ENCODE assay signal across 8 cellular contexts in the genomic region with DNA sequence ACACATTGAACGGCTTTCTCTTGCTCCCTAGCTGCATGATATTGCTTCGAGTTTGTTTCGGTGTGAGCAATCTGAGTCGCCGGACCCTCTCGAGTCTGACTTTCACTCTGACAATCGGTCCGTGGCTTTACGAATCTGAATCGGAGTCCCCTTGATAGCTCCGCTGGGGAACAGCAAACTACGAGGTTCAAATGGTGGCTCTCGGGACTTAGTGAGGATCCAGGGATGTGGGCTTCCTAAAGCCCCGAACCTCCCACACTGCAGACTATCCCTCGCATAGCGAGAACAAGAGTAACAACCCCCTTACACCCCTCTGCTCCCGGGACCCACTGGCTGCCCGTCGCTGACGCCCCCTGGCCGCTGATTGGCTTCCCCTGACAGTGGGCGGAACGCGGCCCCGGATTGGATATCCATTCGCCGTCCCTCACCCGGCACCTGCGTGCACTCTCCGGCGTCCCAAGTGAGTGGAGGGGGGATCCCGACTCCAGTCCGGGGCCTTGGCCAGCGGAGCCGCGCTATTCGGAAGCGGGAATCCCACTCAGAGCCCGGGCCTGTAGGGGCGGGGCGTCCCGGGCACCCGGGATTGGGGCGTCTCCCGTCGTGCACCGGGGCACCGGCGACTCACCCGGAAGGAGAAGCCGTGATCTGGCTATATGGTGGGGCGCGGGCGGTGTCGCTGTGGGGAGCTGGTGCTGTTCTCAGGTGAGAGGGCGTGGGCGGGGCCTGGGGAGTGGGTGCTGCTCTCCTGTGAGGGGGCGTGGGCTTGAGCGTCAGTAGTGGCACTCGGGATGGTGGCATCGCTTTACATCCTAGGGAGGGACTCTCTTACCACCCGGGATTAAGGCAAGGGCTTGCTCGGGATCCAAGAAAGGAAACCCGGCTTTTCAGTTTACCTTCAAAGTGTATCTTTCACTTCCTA. TPM values are rescaled to one million over a fixed set of nuclear protein-coding genes. Genes with fewer than 3 reads are reported as not detected.
DNase-seq lines count a peak whose midpoint lies in the region; ATAC-seq and TF ChIP-seq lines count a peak whose summit lies in the region.

TSS of gene SNX11 (plus strand) at position 630 of the 919 bp plus-strand sequence. CDS start 4,278 bp downstream, outside the sequence.

- peak within 1 kb of the TSS; percentile 95 for H3K27ac Mint-ChIP-seq in activated naive CD4-positive, alpha-beta T cell treated with anti-CD3 and anti-CD28 coated beads, Interleukin-2, amount 50 U/mL, for 24 hours

- no peak for TF ChIP-seq CTCF in osteoblast (IDR thresholded peaks at IDR 0.05; ENCODE audit: extremely low read depth, low read depth, low read length)
- no peak for TF ChIP-seq CTCF in thoracic aorta (IDR thresholded peaks at IDR 0.05)

- H3K4me2 ChIP-seq in osteoblast (ENCODE audit: insufficient read depth, low read length) = peak within 1 kb of the TSS; percentile 86

- H3K36me3 ChIP-seq in osteoblast (ENCODE audit: insufficient read depth, low read length) (peaks cover 1% of the 10 kb centered on the region), thoracic aorta (no peaks in the 10 kb centered on the region)

- H3K4me1 Mint-ChIP-seq in activated naive CD4-positive, alpha-beta T cell treated with anti-CD3 and anti-CD28 coated beads, Interleukin-2, amount 50 U/mL, for 24 hours = peaks cover 64% of the 10 kb centered on the region

- H3K27me3 ChIP-seq in osteoblast (ENCODE audit: insufficient read depth, low read length) (no peaks in the 10 kb centered on the region), thoracic aorta (replicated peaks; ENCODE audit: insufficient read depth) (no peaks in the 10 kb centered on the region)

- peaks cover 48% of the 10 kb centered on the region for H3K79me2 ChIP-seq in osteoblast (ENCODE audit: insufficient read depth, low read length)

- peak within 1 kb of the TSS; percentile 59 for H3K27ac ChIP-seq in osteoblast (ENCODE audit: low read depth, low read length)
- H3K27ac ChIP-seq in thoracic aorta = peak within 1 kb of the TSS; percentile 84 to 96

- no peaks in the 10 kb centered on the region for H3K9me3 Mint-ChIP-seq in activated naive CD4-positive, alpha-beta T cell treated with anti-CD3 and anti-CD28 coated beads, Interleukin-2, amount 50 U/mL, for 24 hours

- H3K4me3 ChIP-seq in osteoblast (ENCODE audit: insufficient read depth, low read length) = peak within 1 kb of the TSS; percentile 98
- H3K4me3 ChIP-seq in thoracic aorta = peak within 1 kb of the TSS; percentile 97

- peaks cover 1% of the 10 kb centered on the region for H3K36me3 Mint-ChIP-seq in activated naive CD4-positive, alpha-beta T cell treated with anti-CD3 and anti-CD28 coated beads, Interleukin-2, amount 50 U/mL, for 24 hours

- H2AFZ ChIP-seq in osteoblast (ENCODE audit: low read length) = peak within 1 kb of the TSS; percentile 100

- H3K9me3 ChIP-seq in osteoblast (ENCODE audit: low read depth, low read length) = no peaks in the 10 kb centered on the region
- H3K9me3 ChIP-seq in thoracic aorta = no peaks in the 10 kb centered on the region

- no peaks in the 10 kb centered on the region for H4K20me1 ChIP-seq in osteoblast (ENCODE audit: insufficient read depth, low read length)

- peak within 1 kb of the TSS; percentile 98 for H3K4me3 Mint-ChIP-seq in activated naive CD4-positive, alpha-beta T cell treated with anti-CD3 and anti-CD28 coated beads, Interleukin-2, amount 50 U/mL, for 24 hours

- no peaks in the 10 kb centered on the region for H3K27me3 Mint-ChIP-seq in activated naive CD4-positive, alpha-beta T cell treated with anti-CD3 and anti-CD28 coated beads, Interleukin-2, amount 50 U/mL, for 24 hours

- H3K4me1 ChIP-seq in osteoblast (ENCODE audit: insufficient read depth, low read length) (peaks cover 15% of the 10 kb centered on the region), thoracic aorta (ENCODE audit: control insufficient read depth in 1 of 2, low read depth in 2 of 2) (peaks cover 6 to 31% of the 10 kb centered on the region in 2 donors)

- peak; percentile 68 for TF ChIP-seq POLR2A in GM10847 (IDR thresholded peaks at IDR 0.05; ENCODE audit: extremely low read depth, insufficient read length)

- ATAC-seq in HG02610 (IDR thresholded peaks at IDR 0.05; ENCODE audit: unreplicated experiment) = peak; percentile 75
- ATAC-seq in SK-N-SH treated with all-trans-retinoic acid at 6 μM for 48 hours = peak; percentile 99
- peak; percentile 62 for ATAC-seq in thoracic aorta (ENCODE audit: insufficient number of reproducible peaks, low FRiP score, low read depth)

- peak; percentile 86 for DNase-seq in NCI-H1092 treated with DMSO at 0.1 percent for 48 hours (lab: John Stamatoyannopoulos, UW)
- DNase-seq in glomerular endothelial cell (ENCODE audit: extremely low read depth, low read depth, low spot score) = no peak
- peak; percentile 96 for DNase-seq in osteoblast (ENCODE audit: insufficient read length, low spot score, missing footprints)
- DNase-seq in thoracic aorta (ENCODE audit: low spot score) = peak; percentile 64

TF ChIP-seq in SK-N-SH treated with all-trans-retinoic acid at 6 μM for 48 hours, 23 proteins besides CTCF, POLR2A, EP300 and RAD21:
- TF ChIP-seq ZNF8 (CRISPR knock-in tag; IDR thresholded peaks at IDR 0.05) = 0 out of 2 replicates have a peak, but pooled peaks have one; percentile 10
- no peak; the same call in 1 of the 2 replicates for TF ChIP-seq SNAI2 (CRISPR knock-in tag; IDR thresholded peaks at IDR 0.05)
- no peak for TF ChIP-seq POU6F1 (CRISPR knock-in tag; IDR thresholded peaks at IDR 0.05; ENCODE audit: borderline replicate concordance, low read depth)
- TF ChIP-seq, protein P1, sequence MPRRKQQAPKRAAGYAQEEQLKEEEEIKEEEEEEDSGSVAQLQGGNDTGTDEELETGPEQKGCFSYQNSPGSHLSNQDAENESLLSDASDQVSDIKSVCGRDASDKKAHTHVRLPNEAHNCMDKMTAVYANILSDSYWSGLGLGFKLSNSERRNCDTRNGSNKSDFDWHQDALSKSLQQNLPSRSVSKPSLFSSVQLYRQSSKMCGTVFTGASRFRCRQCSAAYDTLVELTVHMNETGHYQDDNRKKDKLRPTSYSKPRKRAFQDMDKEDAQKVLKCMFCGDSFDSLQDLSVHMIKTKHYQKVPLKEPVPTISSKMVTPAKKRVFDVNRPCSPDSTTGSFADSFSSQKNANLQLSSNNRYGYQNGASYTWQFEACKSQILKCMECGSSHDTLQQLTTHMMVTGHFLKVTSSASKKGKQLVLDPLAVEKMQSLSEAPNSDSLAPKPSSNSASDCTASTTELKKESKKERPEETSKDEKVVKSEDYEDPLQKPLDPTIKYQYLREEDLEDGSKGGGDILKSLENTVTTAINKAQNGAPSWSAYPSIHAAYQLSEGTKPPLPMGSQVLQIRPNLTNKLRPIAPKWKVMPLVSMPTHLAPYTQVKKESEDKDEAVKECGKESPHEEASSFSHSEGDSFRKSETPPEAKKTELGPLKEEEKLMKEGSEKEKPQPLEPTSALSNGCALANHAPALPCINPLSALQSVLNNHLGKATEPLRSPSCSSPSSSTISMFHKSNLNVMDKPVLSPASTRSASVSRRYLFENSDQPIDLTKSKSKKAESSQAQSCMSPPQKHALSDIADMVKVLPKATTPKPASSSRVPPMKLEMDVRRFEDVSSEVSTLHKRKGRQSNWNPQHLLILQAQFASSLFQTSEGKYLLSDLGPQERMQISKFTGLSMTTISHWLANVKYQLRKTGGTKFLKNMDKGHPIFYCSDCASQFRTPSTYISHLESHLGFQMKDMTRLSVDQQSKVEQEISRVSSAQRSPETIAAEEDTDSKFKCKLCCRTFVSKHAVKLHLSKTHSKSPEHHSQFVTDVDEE (CRISPR knock-in tag; IDR thresholded peaks at IDR 0.05) = peak; percentile 66; the same call in 1 of the 2 replicates
- TF ChIP-seq CSRNP3 (CRISPR knock-in tag; IDR thresholded peaks at IDR 0.05) = peak; percentile 58; the same call in 1 of the 2 replicates
TF ChIP-seq in SK-N-SH treated with all-trans-retinoic acid at 6 μM for 48 hours: peak in this region for 3.

RNA-seq across cellular contexts. Expression of gene SNX11, which starts in this region (rescaled TPM):
- total RNA-seq in glomerular endothelial cell (15.5 and 20.8 TPM in 2 replicates), osteoblast (13.6 and 20.6 TPM in 2 replicates), thoracic aorta (10 to 100 TPM; 12.0 to 15.4 TPM)
